Comparison of ENCODE assay signal across 19 cellular contexts in the genomic region with DNA sequence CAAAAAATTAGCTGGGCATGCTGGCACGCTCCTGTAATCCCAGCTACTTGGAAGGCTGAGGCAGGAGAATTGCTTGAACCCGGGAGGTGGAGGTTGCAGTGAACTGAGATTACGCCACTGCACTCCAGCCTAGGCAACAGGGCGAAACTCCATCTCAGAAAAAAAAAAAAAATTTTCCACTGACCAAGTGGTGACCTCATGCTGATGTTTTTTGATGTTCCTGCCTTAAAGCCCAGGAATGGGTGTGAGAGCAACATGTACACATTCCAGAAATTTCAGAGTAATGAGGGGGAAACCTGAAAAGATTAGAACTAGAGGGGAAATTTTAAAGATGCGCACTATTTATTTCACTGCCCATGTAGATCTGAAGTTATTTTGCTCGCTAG. TPM values are rescaled to one million over a fixed set of nuclear protein-coding genes. Genes with fewer than 3 reads are reported as not detected.
DNase-seq lines count a peak whose midpoint lies in the region; ATAC-seq and TF ChIP-seq lines count a peak whose summit lies in the region.
"Had no signal": no experiment of that assay in that cellular context is flagged by ENCODE, and none has a peak within 500 bp of the region (broad histone marks: within the 10 kb centered on the region; RNA-seq: fewer than 3 reads in every experiment).

No MANE protein-coding gene starts in this region.

- CTCF ChIA-PET in HEK293 (lab: Yijun Ruan, JAX) = interaction anchor here (0.6 to 0.9 kb wide), 3 partner anchors 20 to 160 kb away, joined by 3 to 11 read pairs (median 4); no protein-coding TSS in a partner anchor
- CTCF ChIA-PET in CD8-positive, alpha-beta T cell (lab: Charles Lee) = interaction anchor here (0.7 to 1.3 kb wide), 4 partner anchors 25 to 56 kb away, joined by 3 to 5 read pairs (median 3); no protein-coding TSS in a partner anchor

- H3K4me2 ChIP-seq in MM.1S (ENCODE audit: low read depth, low read length) = no peak overlapping the region

- no peaks in the 10 kb centered on the region for H3K9me2 ChIP-seq in MM.1S (replicated peaks; ENCODE audit: insufficient read depth, low read length)

- no peaks in the 10 kb centered on the region for H3K36me3 ChIP-seq in HEK293 (ENCODE audit: control insufficient read depth in 2 of 2, insufficient read depth in 1 of 2, low read length in 2 of 2)
- H3K36me3 ChIP-seq in CD8-positive, alpha-beta T cell (ENCODE audit: insufficient read depth, low read length) = no peaks in the 10 kb centered on the region
- no peaks in the 10 kb centered on the region for H3K36me3 ChIP-seq in MM.1S (replicated peaks; ENCODE audit: insufficient read depth, low read length)
- H3K36me3 ChIP-seq: lower lobe of right lung, upper lobe of right lung had no signal

- no peaks in the 10 kb centered on the region for H3K4me1 Mint-ChIP-seq in CD8-positive, alpha-beta T cell (ENCODE audit: low read depth)
- H3K4me1 Mint-ChIP-seq: activated CD4-positive, alpha-beta T cell treated with anti-CD3 and anti-CD28 coated beads, Interleukin-2, amount 10 ng/mL, durations not matched to agents 24 days and 14 days; nephron progenitor cell had no signal

- ATAC-seq in CD8-positive, alpha-beta T cell = no peak
- ATAC-seq: upper lobe of right lung had no signal

- DNase-seq in 8988T (peak; percentile 17), SW480 (ENCODE audit: low spot score) (peak; percentile 85), foreskin fibroblast (peak; percentile 26 to 65), UCSD-AML1 (lab: John Stamatoyannopoulos, UW; ENCODE audit: unreplicated experiment) (no peak), MM.1S (no peak), NCI-H1417 (lab: John Stamatoyannopoulos, UW) (no peak)
- DNase-seq in CD8-positive, alpha-beta T cell = no peak
- DNase-seq: activated CD4-positive, alpha-beta T cell treated with anti-CD3 and anti-CD28 coated beads, Interleukin-2, amount 10 ng/mL, durations not matched to agents 24 days and 14 days; Karpas-422; lower lobe of right lung; NCI-H1694; nephron progenitor cell; right cardiac atrium; stimulated activated CD4-positive, alpha-beta T cell treated with anti-CD3 and anti-CD28 coated beads, Interleukin-4, amount 100 ng/mL, for 4 hours; upper lobe of right lung had no signal

- H3K27me3 Mint-ChIP-seq in CD8-positive, alpha-beta T cell (ENCODE audit: low read depth) = no peaks in the 10 kb centered on the region

- H3K4me1 ChIP-seq in HEK293 (ENCODE audit: control insufficient read depth, insufficient read depth, low read length) (no peaks in the 10 kb centered on the region), MM.1S (ENCODE audit: low read length) (no peaks in the 10 kb centered on the region)
- H3K4me1 ChIP-seq in CD8-positive, alpha-beta T cell (ENCODE audit: insufficient read depth, low read length) = no peaks in the 10 kb centered on the region
- H3K4me1 ChIP-seq: lower lobe of right lung, upper lobe of right lung had no signal

- no peak overlapping the region for H3K4me3 Mint-ChIP-seq in CD8-positive, alpha-beta T cell
- H3K4me3 Mint-ChIP-seq: activated CD4-positive, alpha-beta T cell treated with anti-CD3 and anti-CD28 coated beads, Interleukin-2, amount 10 ng/mL, durations not matched to agents 24 days and 14 days; nephron progenitor cell; T-helper 2 cell treated with Interferon-gamma antibody and Interleukin-4, amounts not matched to agents 5 μg/mL and 100 μg/mL, for 36 hours had no signal

- no peaks in the 10 kb centered on the region for H3K9me3 Mint-ChIP-seq in CD8-positive, alpha-beta T cell
- H3K9me3 Mint-ChIP-seq: activated CD4-positive, alpha-beta T cell treated with anti-CD3 and anti-CD28 coated beads, Interleukin-2, amount 10 ng/mL, durations not matched to agents 24 days and 14 days; nephron progenitor cell; T-helper 2 cell treated with Interferon-gamma antibody and Interleukin-4, amounts not matched to agents 5 μg/mL and 100 μg/mL, for 36 hours had no signal

- H3K9ac ChIP-seq in MM.1S (ENCODE audit: low read length) = no peak overlapping the region

- H3K36me3 Mint-ChIP-seq in CD8-positive, alpha-beta T cell = no peaks in the 10 kb centered on the region

- H3K4me3 ChIP-seq in HEK293 (ENCODE audit: low read depth, low read length) (no peak overlapping the region), foreskin fibroblast (ENCODE audit: low read depth in 1 of 2, low read length in 2 of 2) (no peak overlapping the region), MM.1S (ENCODE audit: low read length) (no peak overlapping the region)
- H3K4me3 ChIP-seq in CD8-positive, alpha-beta T cell (ENCODE audit: low read depth, low read length) = no peak overlapping the region
- H3K4me3 ChIP-seq: coronary artery, lower lobe of right lung, upper lobe of right lung had no signal

- intact Hi-C loops in CD8-positive, alpha-beta T cell (cut with DNase I, micrococcal nuclease) = no loop called here

- no peaks in the 10 kb centered on the region for H3F3A ChIP-seq in MM.1S (ENCODE audit: insufficient read depth, low read length)

- H3K27ac ChIP-seq in HEK293 (ENCODE audit: extremely low read depth, low read depth, low read length) (no peak overlapping the region), MM.1S (ENCODE audit: low read length) (no peak overlapping the region)
- no peak overlapping the region for H3K27ac ChIP-seq in CD8-positive, alpha-beta T cell (ENCODE audit: low read depth, low read length)
- H3K27ac ChIP-seq: 22Rv1, coronary artery, lower lobe of right lung, upper lobe of right lung had no signal

- H3K79me2 ChIP-seq in MM.1S (ENCODE audit: low read length) = no peaks in the 10 kb centered on the region

- TF ChIP-seq CTCF in HEK293 (tag by site-specific recombination; IDR thresholded peaks at IDR 0.05) (no peak), foreskin fibroblast (IDR thresholded peaks at IDR 0.05; ENCODE audit: low read depth, low read length) (no peak), MM.1S (IDR thresholded peaks at IDR 0.05; ENCODE audit: low read length) (no peak)
- no peak for TF ChIP-seq CTCF in CD8-positive, alpha-beta T cell (IDR thresholded peaks at IDR 0.05)

- no peaks in the 10 kb centered on the region for H3K27me3 ChIP-seq in CD8-positive, alpha-beta T cell (ENCODE audit: insufficient read depth, low read length)
- H3K27me3 ChIP-seq in MM.1S (replicated peaks; ENCODE audit: insufficient read depth, low read length) = no peaks in the 10 kb centered on the region; the same call in 1 of the 2 replicates
- H3K27me3 ChIP-seq: upper lobe of right lung had no signal

- H3K27ac Mint-ChIP-seq in CD8-positive, alpha-beta T cell = no peak overlapping the region
- H3K27ac Mint-ChIP-seq: activated CD4-positive, alpha-beta T cell treated with anti-CD3 and anti-CD28 coated beads, Interleukin-2, amount 10 ng/mL, durations not matched to agents 24 days and 14 days; T-helper 2 cell treated with Interferon-gamma antibody and Interleukin-4, amounts not matched to agents 5 μg/mL and 100 μg/mL, for 36 hours had no signal

- POLR2A ChIA-PET in HEK293 (lab: Yijun Ruan, JAX) = no interaction called here
- POLR2A ChIA-PET in CD8-positive, alpha-beta T cell (lab: Charles Lee) = no interaction called here

- no peaks in the 10 kb centered on the region for H4K20me1 ChIP-seq in MM.1S (ENCODE audit: insufficient read depth, low read length)

- H2AFZ ChIP-seq in MM.1S (ENCODE audit: low read length) = no peak overlapping the region

- H3K9me3 ChIP-seq in HEK293 (ENCODE audit: control insufficient read depth, insufficient read depth, low read depth, low read length) (no peaks in the 10 kb centered on the region), MM.1S (replicated peaks; ENCODE audit: insufficient read depth, low read length) (no peaks in the 10 kb centered on the region)
- H3K9me3 ChIP-seq in CD8-positive, alpha-beta T cell (ENCODE audit: low read length) = no peaks in the 10 kb centered on the region
- H3K9me3 ChIP-seq: lower lobe of right lung, upper lobe of right lung had no signal

TF ChIP-seq in HEK293, 187 proteins besides CTCF, POLR2A, EP300 and RAD21 (continues in another document):
- TF ChIP-seq ZNF501 (tag by site-specific recombination; IDR thresholded peaks at IDR 0.05) (no peak), YY2 (tag by site-specific recombination; IDR thresholded peaks at IDR 0.05) (no peak), ZNF629 (tag by site-specific recombination; IDR thresholded peaks at IDR 0.05) (0 out of 2 replicates have a peak, but pooled peaks have one; percentile 16), PRDM1 (tag by site-specific recombination; IDR thresholded peaks at IDR 0.05) (peak; percentile 17; the same call in 1 of the 2 replicates), ZNF664 (tag by site-specific recombination; IDR thresholded peaks at IDR 0.05) (peak; percentile 27; the same call in 1 of the 2 replicates)
- TF ChIP-seq, protein P1, sequence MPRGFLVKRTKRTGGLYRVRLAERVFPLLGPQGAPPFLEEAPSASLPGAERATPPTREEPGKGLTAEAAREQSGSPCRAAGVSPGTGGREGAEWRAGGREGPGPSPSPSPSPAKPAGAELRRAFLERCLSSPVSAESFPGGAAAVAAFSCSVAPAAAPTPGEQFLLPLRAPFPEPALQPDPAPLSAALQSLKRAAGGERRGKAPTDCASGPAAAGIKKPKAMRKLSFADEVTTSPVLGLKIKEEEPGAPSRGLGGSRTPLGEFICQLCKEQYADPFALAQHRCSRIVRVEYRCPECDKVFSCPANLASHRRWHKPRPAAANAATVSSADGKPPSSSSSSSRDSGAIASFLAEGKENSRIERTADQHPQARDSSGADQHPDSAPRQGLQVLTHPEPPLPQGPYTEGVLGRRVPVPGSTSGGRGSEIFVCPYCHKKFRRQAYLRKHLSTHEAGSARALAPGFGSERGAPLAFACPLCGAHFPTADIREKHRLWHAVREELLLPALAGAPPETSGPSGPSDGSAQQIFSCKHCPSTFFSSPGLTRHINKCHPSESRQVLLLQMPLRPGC (tag by site-specific recombination; IDR thresholded peaks at IDR 0.05) = no peak
- TF ChIP-seq, protein P2, sequence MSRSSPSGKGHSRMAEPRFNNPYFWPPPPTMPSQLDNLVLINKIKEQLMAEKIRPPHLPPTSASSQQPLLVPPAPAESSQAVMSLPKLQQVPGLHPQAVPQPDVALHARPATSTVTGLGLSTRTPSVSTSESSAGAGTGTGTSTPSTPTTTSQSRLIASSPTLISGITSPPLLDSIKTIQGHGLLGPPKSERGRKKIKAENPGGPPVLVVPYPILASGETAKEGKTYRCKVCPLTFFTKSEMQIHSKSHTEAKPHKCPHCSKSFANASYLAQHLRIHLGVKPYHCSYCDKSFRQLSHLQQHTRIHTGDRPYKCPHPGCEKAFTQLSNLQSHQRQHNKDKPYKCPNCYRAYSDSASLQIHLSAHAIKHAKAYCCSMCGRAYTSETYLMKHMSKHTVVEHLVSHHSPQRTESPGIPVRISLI (tag by site-specific recombination; IDR thresholded peaks at IDR 0.05) = no peak

RNA-seq across cellular contexts. Expression of a gene that starts 19.6 kb away (rescaled TPM):
- total RNA-seq in CD8-positive, alpha-beta T cell = under 1 TPM; 0.33 to 0.38 TPM

RNA-seq across cellular contexts. Expression of a gene that starts 24.3 kb away (rescaled TPM):
- total RNA-seq in CD8-positive, alpha-beta T cell = 10 to 100 TPM; 30.7 to 32.3 TPM

RNA-seq across cellular contexts. Expression of a gene that starts 35.7 kb away (rescaled TPM):
- total RNA-seq in CD8-positive, alpha-beta T cell = 1 to 10 TPM; 4.4 to 6.3 TPM

RNA-seq across cellular contexts. Expression of a gene that starts 39.3 kb away (rescaled TPM):
- total RNA-seq in CD8-positive, alpha-beta T cell = under 1 TPM in 1 of 2 experiments, not detected in 1; 0.94 TPM

Comparison
In these comparisons a context has a peak if more than half of its experiments do, and no peak if none do; other contexts are left out.
1. DNase-seq: peak in 8988T (single experiment), SW480 (single experiment) and foreskin fibroblast (2 of 2); none in CD8-positive, alpha-beta T cell (0 of 7), UCSD-AML1 (single experiment), MM.1S (single experiment) and NCI-H1417 (0 of 3).